ENCODE assay signal across 19 cellular contexts in the genomic region with DNA sequence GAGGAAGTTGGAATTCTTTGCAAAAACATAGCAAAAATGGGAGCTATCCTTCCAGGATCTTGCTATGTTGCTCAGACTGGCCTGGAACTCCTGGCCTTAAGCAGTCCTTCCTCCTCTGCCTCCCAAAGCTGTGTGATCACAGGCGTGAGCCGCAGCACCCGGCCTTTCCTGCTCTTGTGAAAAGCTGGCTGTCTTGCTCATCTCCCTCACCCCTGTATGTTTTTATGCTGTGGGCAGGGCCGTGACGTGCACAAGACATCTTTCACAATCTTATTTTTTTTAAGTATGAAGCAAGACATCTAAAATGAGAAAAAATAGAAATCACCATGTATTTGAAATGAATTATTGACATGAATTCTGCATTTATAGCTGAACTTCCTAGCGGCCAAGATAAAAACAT.
DNase-seq lines count a peak whose midpoint lies in the region; TF ChIP-seq lines count a peak whose summit lies in the region.
"Had no signal": no experiment of that assay in that cellular context is flagged by ENCODE, and none has a peak within 500 bp of the region (broad histone marks: within the 10 kb centered on the region; RNA-seq: fewer than 3 reads in every experiment).

No MANE protein-coding gene starts in this region.

- H2AFZ ChIP-seq in GM23248 = no peak overlapping the region
- H2AFZ ChIP-seq: GM23338 had no signal

- DNase-seq in GM23248 (peak; percentile 2), MV-4-11 (lab: John Stamatoyannopoulos, UW) (peak; percentile 41), amniotic epithelial cell (ENCODE audit: low read depth) (peak; percentile 91), iris pigment epithelial cell (ENCODE audit: low read depth) (peak; percentile 87), GM10248 (ENCODE audit: extremely low spot score) (no peak), NCI-H1092 (lab: John Stamatoyannopoulos, UW) (no peak), hepatic stellate cell (ENCODE audit: low spot score) (no peak), NAMALWA (ENCODE audit: low spot score) (no peak)
- DNase-seq: DND-41; KBM-7; NCI-H1417; NCI-H187 treated with DMSO at 0.1 percent for 48 hours; NCI-H345; NCI-H526 treated with DMSO at 0.1 percent for 48 hours; NK-92 treated with Interleukin-12 subunit alpha and Interleukin-12 subunit beta, amount 100 ng/mL, for 24 hours had no signal

- no peaks in the 10 kb centered on the region for H4K20me1 ChIP-seq in GM23248 (ENCODE audit: insufficient read depth)
- H4K20me1 ChIP-seq: BLaER1 treated with 17β-estradiol and CSF1 and Interleukin-3, amounts not matched to agents 10 nM and 100 nM had no signal

- no peaks in the 10 kb centered on the region for H3K27me3 ChIP-seq in GM23248 (replicated peaks; ENCODE audit: insufficient read depth)
- H3K27me3 ChIP-seq: BLaER1 treated with 17β-estradiol and CSF1 and Interleukin-3, amounts not matched to agents 10 nM and 100 nM had no signal

- no peaks in the 10 kb centered on the region for H3K9me2 ChIP-seq in GM23248 (ENCODE audit: insufficient read depth)

- H3K4me2 ChIP-seq in GM23248 (ENCODE audit: unreplicated experiment) = no peak overlapping the region
- H3K4me2 ChIP-seq: A549; BLaER1 treated with 17β-estradiol and CSF1 and Interleukin-3, amounts not matched to agents 10 nM and 100 nM; GM23338 had no signal

- no peak overlapping the region for H3K9ac ChIP-seq in GM23248
- H3K9ac ChIP-seq: BLaER1 treated with 17β-estradiol and CSF1 and Interleukin-3, amounts not matched to agents 10 nM and 100 nM had no signal

- no peak for TF ChIP-seq CTCF in GM10248 (IDR thresholded peaks at IDR 0.05; ENCODE audit: control extremely low read depth, extremely low read depth, low read depth, missing control alignments)

- in situ Hi-C loops in GM23248 (cut with MboI) = no loop called here

- H3K4me1 ChIP-seq in GM23248 (ENCODE audit: insufficient read depth) = no peaks in the 10 kb centered on the region
- H3K4me1 ChIP-seq: A549; BLaER1 treated with 17β-estradiol and CSF1 and Interleukin-3, amounts not matched to agents 10 nM and 100 nM had no signal

- H3K79me2 ChIP-seq in GM23248 (ENCODE audit: insufficient read depth) = no peaks in the 10 kb centered on the region

- no peak overlapping the region for H3K27ac ChIP-seq in GM23248
- H3K27ac ChIP-seq: A549; BLaER1 treated with 17β-estradiol and CSF1 and Interleukin-3, amounts not matched to agents 10 nM and 100 nM had no signal

- H3K36me3 ChIP-seq in GM23248 (ENCODE audit: low read depth) = no peaks in the 10 kb centered on the region
- H3K36me3 ChIP-seq: BLaER1 treated with 17β-estradiol and CSF1 and Interleukin-3, amounts not matched to agents 10 nM and 100 nM had no signal

- WGBS in GM23248 (ENCODE audit: low coverage in 1 of 2, low lambda C conversion rate in 2 of 2, missing lambda C conversion rate in 2 of 2), 2 experiments = 11 to 15% methylated on average over 6 of the region's 6 CpGs

- no peak overlapping the region for H3K4me3 ChIP-seq in GM23248
- H3K4me3 ChIP-seq: A549; BLaER1 treated with 17β-estradiol and CSF1 and Interleukin-3, amounts not matched to agents 10 nM and 100 nM; GM12878; GM23338 had no signal

- no peaks in the 10 kb centered on the region for H3F3A ChIP-seq in GM23248 (ENCODE audit: insufficient read depth)

- POLR2A ChIA-PET in GM10248 (lab: Yijun Ruan, JAX) = no interaction called here

- H3K9me3 ChIP-seq in GM23248 (ENCODE audit: low read depth) = no peaks in the 10 kb centered on the region
- H3K9me3 ChIP-seq: A549 had no signal

- CTCF ChIA-PET in GM10248 (lab: Yijun Ruan, JAX) = interaction anchor here (1.2 kb wide), 1 partner anchor 26 kb away, joined by 3 read pairs; no protein-coding TSS in a partner anchor

Comparison
In these comparisons a context has a peak if more than half of its experiments do, and no peak if none do; other contexts are left out.
1. DNase-seq: peak in GM23248 (single experiment), MV-4-11 (single experiment), amniotic epithelial cell (single experiment) and iris pigment epithelial cell (single experiment); none in GM10248 (single experiment), NCI-H1092 (single experiment), hepatic stellate cell (single experiment) and NAMALWA (single experiment).